Comparison of ENCODE assay signal across 20 cellular contexts in genomic region chr2:221750317-221750716, GRCh38.
DNase-seq lines count a peak whose midpoint lies in the region; ATAC-seq, FAIRE-seq and TF ChIP-seq lines count a peak whose summit lies in the region.
"Had no signal": no experiment of that assay in that cellular context is flagged by ENCODE, and none has a peak within 500 bp of the region (broad histone marks: within the 10 kb centered on the region; RNA-seq: fewer than 3 reads in every experiment).

No MANE protein-coding gene starts in this region.

- TF ChIP-seq POLR2A in H54 (IDR thresholded peaks at IDR 0.05; ENCODE audit: low read depth, low read length), result no peak

- FAIRE-seq in H54 (lab: Jason Lieb, UNC), result peak; percentile 15
- FAIRE-seq: A204.1, H1, HepG2 had no signal

- H3K27ac ChIP-seq in mesenchymal stem cell (ENCODE audit: low read length, poor library complexity, severe bottlenecking), result no peak overlapping the region

- H2AFZ ChIP-seq in mesenchymal stem cell (ENCODE audit: low read depth, low read length), result no peak overlapping the region

- no peak overlapping the region for H3K14ac ChIP-seq in mesenchymal stem cell (ENCODE audit: low read length in 2 of 2)

- H3K27me3 ChIP-seq in mesenchymal stem cell (ENCODE audit: control insufficient read depth in 1 of 2, insufficient read depth in 1 of 2, low read length in 2 of 2), result no peaks in the 10 kb centered on the region

- WGBS in mesenchymal stem cell, result 100% methylated on average over 1 of the region's 1 CpG

- no peaks in the 10 kb centered on the region for H3K79me1 ChIP-seq in mesenchymal stem cell (replicated peaks; ENCODE audit: low read length, poor library complexity, severe bottlenecking)

- no peaks in the 10 kb centered on the region for H3K9me3 ChIP-seq in mesenchymal stem cell (ENCODE audit: control insufficient read depth, low read length)

- H3K36me3 ChIP-seq in mesenchymal stem cell (ENCODE audit: control insufficient read depth in 1 of 2, insufficient read depth in 2 of 2, low read depth in 1 of 2, low read length in 2 of 2), result no peaks in the 10 kb centered on the region

- no peak overlapping the region for H3K23ac ChIP-seq in mesenchymal stem cell (ENCODE audit: low read length in 2 of 2)

- no peak overlapping the region for H3K4me2 ChIP-seq in mesenchymal stem cell (ENCODE audit: low read length, poor library complexity, severe bottlenecking)

- no peak overlapping the region for H4K8ac ChIP-seq in mesenchymal stem cell (ENCODE audit: low read length)

- H2BK5ac ChIP-seq in mesenchymal stem cell (ENCODE audit: low read depth, low read length, poor library complexity, severe bottlenecking), result no peak overlapping the region

- H2BK12ac ChIP-seq in mesenchymal stem cell (ENCODE audit: low read length in 2 of 2), result no peak overlapping the region

- H3K9ac ChIP-seq in mesenchymal stem cell (ENCODE audit: low read length), result no peak overlapping the region

- H3K4ac ChIP-seq in mesenchymal stem cell (ENCODE audit: low read depth in 1 of 2, low read length in 2 of 2), result no peak overlapping the region

- no peak overlapping the region for H2BK15ac ChIP-seq in mesenchymal stem cell (ENCODE audit: low read depth, poor library complexity, severe bottlenecking)

- H3K4me1 ChIP-seq in mesenchymal stem cell (ENCODE audit: control insufficient read depth, insufficient read depth, low read depth, low read length), result no peaks in the 10 kb centered on the region

- no peak overlapping the region for H3K18ac ChIP-seq in mesenchymal stem cell (ENCODE audit: low read depth in 1 of 2, low read length in 2 of 2)

- DNase-seq in H54 (ENCODE audit: insufficient read length, low spot score), result no peak
- peak; percentile 9 for DNase-seq in NCI-H226
- peak; percentile 19 for DNase-seq in mesenchymal stem cell
- DNase-seq in AML-193 (lab: John Stamatoyannopoulos, UW), result no peak
- DNase-seq in NCI-H1092 treated with DMSO at 0.1 percent for 48 hours (lab: John Stamatoyannopoulos, UW), result no peak
- no peak for DNase-seq in NOMO-1 treated with dmso at 0.1 percent for 144 hours (lab: John Stamatoyannopoulos, UW; ENCODE audit: unreplicated experiment)
- DNase-seq: CD4-positive, CD25-positive, alpha-beta regulatory T cell; EL; KBM-7; NCI-H1105; NCI-H146; NCI-H2029 treated with DMSO at 0.1 percent for 48 hours; NCI-H2171; NCI-H526; Right ventricle myocardium superior had no signal

- H2AK5ac ChIP-seq in mesenchymal stem cell (ENCODE audit: low read length, severe bottlenecking), result no peak overlapping the region

- peak; percentile 44 for ATAC-seq in esophagus mucosa
- ATAC-seq in GM21529 (IDR thresholded peaks at IDR 0.05; ENCODE audit: unreplicated experiment), result no peak
- ATAC-seq: HepG2 had no signal

- no peak overlapping the region for H3K4me3 ChIP-seq in mesenchymal stem cell (ENCODE audit: insufficient read depth in 1 of 2, low read depth in 1 of 2, low read length in 2 of 2)

- H4K91ac ChIP-seq in mesenchymal stem cell (ENCODE audit: low read length), result no peak overlapping the region

- no peak overlapping the region for H2BK120ac ChIP-seq in mesenchymal stem cell (ENCODE audit: low read depth, low read length)

Comparison
In these comparisons a context has a peak if more than half of its experiments do, and no peak if none do; other contexts are left out.
1. DNase-seq: peak in NCI-H226 (single experiment) and mesenchymal stem cell (single experiment); none in H54 (single experiment), AML-193 (0 of 2), NCI-H1092 treated with DMSO at 0.1 percent for 48 hours (single experiment) and NOMO-1 treated with dmso at 0.1 percent for 144 hours (single experiment).